9 cellular contexts compared by ENCODE assay signal in the genomic region with DNA sequence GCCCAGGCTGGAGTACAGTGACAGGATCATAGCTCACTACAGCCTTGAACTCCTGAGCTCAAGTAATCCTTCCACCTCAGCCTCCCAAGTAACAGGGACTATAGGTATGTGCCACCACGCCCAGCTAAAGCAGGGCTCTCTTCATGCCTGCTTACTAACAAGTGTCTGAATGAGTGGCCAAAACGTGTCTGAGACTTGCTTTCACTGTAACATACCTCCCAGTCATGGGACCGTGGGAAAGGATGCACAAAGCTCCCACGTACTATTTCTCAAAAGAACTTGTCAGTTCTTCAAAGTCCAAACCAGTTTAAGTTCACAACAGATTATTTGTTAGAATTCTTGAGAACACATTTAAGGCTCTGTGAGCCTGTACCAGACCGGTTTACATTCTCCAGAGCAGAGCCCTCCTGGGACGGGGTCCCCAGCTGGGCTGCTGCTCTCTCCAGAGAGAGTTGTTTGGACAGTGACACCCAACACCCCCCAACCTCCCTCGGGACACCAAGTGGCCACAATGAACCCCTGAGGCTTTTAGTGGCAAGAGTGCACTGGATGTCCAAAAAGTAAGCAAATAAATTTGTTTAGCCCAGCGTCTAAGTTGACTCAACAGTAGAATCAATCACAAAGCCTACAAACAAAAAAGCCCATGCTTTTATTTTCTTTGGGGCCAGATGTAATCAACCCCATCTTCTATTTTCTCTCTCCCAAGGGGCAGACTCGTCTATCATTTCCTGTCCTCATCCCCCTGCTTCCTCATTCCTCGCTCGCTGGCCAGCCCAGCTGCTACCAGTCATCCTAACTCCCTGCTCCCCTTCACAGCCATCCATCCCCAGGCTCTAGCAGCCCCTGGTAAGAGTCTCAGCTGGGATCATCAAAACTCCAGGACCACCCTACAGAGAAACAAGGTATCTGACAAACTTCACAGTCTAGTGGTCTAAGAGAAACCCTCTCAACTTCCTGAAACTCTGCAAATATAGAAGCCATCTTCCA. TPM values are rescaled to one million over a fixed set of nuclear protein-coding genes. Genes with fewer than 3 reads are reported as not detected.
DNase-seq lines count a peak whose midpoint lies in the region; ATAC-seq and TF ChIP-seq lines count a peak whose summit lies in the region.
"Had no signal": no experiment of that assay in that cellular context is flagged by ENCODE, and none has a peak within 500 bp of the region (broad histone marks: within the 10 kb centered on the region; RNA-seq: fewer than 3 reads in every experiment).

No MANE protein-coding gene starts in this region.

- peaks cover 13% of the 10 kb centered on the region for H3K27me3 Mint-ChIP-seq in activated T-cell treated with anti-CD3 and anti-CD28 coated beads, Interleukin-2, amount 50 U/mL, for 24 hours

- H3K9me3 Mint-ChIP-seq in activated T-cell treated with anti-CD3 and anti-CD28 coated beads, Interleukin-2, amount 50 U/mL, for 24 hours: no peaks in the 10 kb centered on the region

- no peaks in the 10 kb centered on the region for H3K9me3 ChIP-seq in neutrophil

- H3K27ac Mint-ChIP-seq in activated T-cell treated with anti-CD3 and anti-CD28 coated beads, Interleukin-2, amount 50 U/mL, for 24 hours: no peak overlapping the region

- H3K4me1 Mint-ChIP-seq in activated T-cell treated with anti-CD3 and anti-CD28 coated beads, Interleukin-2, amount 50 U/mL, for 24 hours (ENCODE audit: low read depth): peaks cover 52% of the 10 kb centered on the region

- peak; percentile 73 for ATAC-seq in GM18868 (IDR thresholded peaks at IDR 0.05; ENCODE audit: unreplicated experiment)
- ATAC-seq in HG02588 (IDR thresholded peaks at IDR 0.05; ENCODE audit: unreplicated experiment): peak; percentile 71
- no peak for ATAC-seq in left colon

- H3K27ac ChIP-seq in neutrophil: peak overlapping the region; percentile 88

- H3K4me3 Mint-ChIP-seq in activated T-cell treated with anti-CD3 and anti-CD28 coated beads, Interleukin-2, amount 50 U/mL, for 24 hours: no peak overlapping the region

- no peaks in the 10 kb centered on the region for H3K36me3 ChIP-seq in neutrophil

- H3K36me3 Mint-ChIP-seq in activated T-cell treated with anti-CD3 and anti-CD28 coated beads, Interleukin-2, amount 50 U/mL, for 24 hours (ENCODE audit: low read depth): no peaks in the 10 kb centered on the region

- H3K27me3 ChIP-seq in neutrophil: no peaks in the 10 kb centered on the region

- DNase-seq in MV-4-11 (lab: John Stamatoyannopoulos, UW) (peak; percentile 36), left colon (no peak), NCI-H2029 treated with DMSO at 0.1 percent for 48 hours (lab: John Stamatoyannopoulos, UW) (no peak)
- DNase-seq in activated T-cell treated with anti-CD3 and anti-CD28 coated beads, Interleukin-2, amount 50 U/mL, for 24 hours: no peak
- DNase-seq in activated CD8-positive, alpha-beta memory T cell treated with anti-CD3 and anti-CD28 coated beads for 24 hours: no peak
- DNase-seq: NCI-H2081 treated with DMSO at 0.1 percent for 48 hours had no signal

- H3K4me3 ChIP-seq in neutrophil (ENCODE audit: low read depth in 1 of 2, low read length in 1 of 2): peak overlapping the region; percentile 50 to 52

- H3K4me1 ChIP-seq in neutrophil (ENCODE audit: control insufficient read depth in 1 of 2, insufficient read depth in 1 of 2, low read depth in 1 of 2, low read length in 1 of 2): peaks cover 96 to 97% of the 10 kb centered on the region in 2 experiments

- intact Hi-C loops in left colon (cut with DNase I, micrococcal nuclease): no loop called here

- no peak for TF ChIP-seq CTCF in neutrophil (IDR thresholded peaks at IDR 0.05)

RNA-seq across cellular contexts. Expression of gene SH3KBP1, which starts 23.9 kb away (rescaled TPM):
- 10 to 100 TPM; 54.6 to 95.7 TPM for total RNA-seq in left colon
